In genomic region chr3:134040066-134040465, GRCh38 we compare ENCODE assay signal across 1 cellular context.
TF ChIP-seq lines count a peak whose summit lies in the region.

No MANE protein-coding gene starts in this region.

TF ChIP-seq in H1, 55 proteins besides CTCF, POLR2A, EP300 and RAD21 (continued from another document):
- TF ChIP-seq SIX5 (IDR thresholded peaks at IDR 0.05; ENCODE audit: low read depth, low read length) (no peak), NRF1 (IDR thresholded peaks at IDR 0.05; ENCODE audit: low read depth, low read length) (no peak), CBX8 (IDR thresholded peaks at IDR 0.05; ENCODE audit: borderline replicate concordance, low read depth, low read length) (no peak), BRCA1 (IDR thresholded peaks at IDR 0.05; ENCODE audit: low read depth, low read length) (no peak), TAF1 (IDR thresholded peaks at IDR 0.05; ENCODE audit: low read depth, low read length) (no peak), GABPA (IDR thresholded peaks at IDR 0.05; ENCODE audit: borderline replicate concordance, insufficient read depth, low read length) (no peak), FOSL1 (IDR thresholded peaks at IDR 0.05; ENCODE audit: insufficient read depth, low read depth, low read length) (no peak), KDM5A (IDR thresholded peaks at IDR 0.05; ENCODE audit: low read length) (no peak)
